15 cellular contexts compared by ENCODE assay signal in genomic region chr1:239616686-239617085, GRCh38.
A peak's percentile ranks its signal among the peaks of the same experiment; 100 is the strongest.
DNase-seq lines count a peak whose midpoint lies in the region; ATAC-seq, FAIRE-seq and TF ChIP-seq lines count a peak whose summit lies in the region.
"Had no signal": no experiment of that assay in that cellular context is flagged by ENCODE, and none has a peak within 500 bp of the region (broad histone marks: within the 10 kb centered on the region; RNA-seq: fewer than 3 reads in every experiment).

No MANE protein-coding gene starts in this region.

- H3K79me2 ChIP-seq in trophoblast cell (ENCODE audit: control insufficient read depth, insufficient read depth, low read length, poor library complexity), result no peaks in the 10 kb centered on the region

- no peak overlapping the region for H2BK120ac ChIP-seq in trophoblast cell (ENCODE audit: insufficient read depth, low read length, poor library complexity)

- no peak overlapping the region for H4K91ac ChIP-seq in trophoblast cell (ENCODE audit: low read depth, low read length)

- FAIRE-seq in HTR-8/SVneo (lab: Jason Lieb, UNC), result no peak

- no peak overlapping the region for H3K4ac ChIP-seq in trophoblast cell (ENCODE audit: low read depth, low read length)

- H2AFZ ChIP-seq in trophoblast cell (ENCODE audit: insufficient read depth, low read length, poor library complexity), result no peak overlapping the region

- no peaks in the 10 kb centered on the region for H3K79me1 ChIP-seq in trophoblast cell (ENCODE audit: low read length)

- H3K14ac ChIP-seq in trophoblast cell (ENCODE audit: low read length), result no peak overlapping the region

- ATAC-seq in RWPE2 (ENCODE audit: low read depth) (peak; percentile 50), GM18907 (IDR thresholded peaks at IDR 0.05; ENCODE audit: unreplicated experiment) (no peak)

- H3K4me1 ChIP-seq in RWPE2 (ENCODE audit: insufficient read depth, poor library complexity, severe bottlenecking) (no peaks in the 10 kb centered on the region), trophoblast cell (ENCODE audit: control insufficient read depth in 1 of 2, insufficient read depth in 2 of 2, low read length in 2 of 2) (no peaks in the 10 kb centered on the region)

- DNase-seq in EL (peak; percentile 30), HTR-8/SVneo (ENCODE audit: insufficient read length, low spot score) (peak; percentile 17), RWPE2 (ENCODE audit: low spot score) (no peak), trophoblast cell (peak; percentile 44 to 92), pons (ENCODE audit: low spot score) (no peak)
- DNase-seq in stimulated activated naive CD4-positive, alpha-beta T cell (lab: John Stamatoyannopoulos, UW), result no peak
- DNase-seq: CD4-positive, CD25-positive, alpha-beta regulatory T cell; KBM-7; NCI-H1105 treated with DMSO at 0.1 percent for 48 hours; NCI-H1694; NCI-H446 treated with DMSO at 0.1 percent for 48 hours; NCI-H526 treated with DMSO at 0.1 percent for 48 hours; RPMI8226; SIG-M5 had no signal

- H3K23ac ChIP-seq in trophoblast cell (ENCODE audit: low read length), result no peak overlapping the region

- no CpG with 5 or more reads among the region's 1 CpG for WGBS in trophoblast cell (ENCODE audit: extremely low coverage, insufficient coverage, insufficient read length)

- no peak overlapping the region for H4K8ac ChIP-seq in trophoblast cell (ENCODE audit: low read depth, low read length)

- no peak overlapping the region for H3K18ac ChIP-seq in trophoblast cell (ENCODE audit: low read length)

- no peak overlapping the region for H3K4me3 ChIP-seq in RWPE2 (ENCODE audit: severe bottlenecking)
- no peak overlapping the region for H3K4me3 ChIP-seq in trophoblast cell (ENCODE audit: low read depth, low read length)

- H3K9ac ChIP-seq in trophoblast cell (ENCODE audit: low read length), result no peak overlapping the region

- H3K27ac ChIP-seq in RWPE2 (ENCODE audit: poor library complexity, severe bottlenecking) (no peak overlapping the region), trophoblast cell (ENCODE audit: low read depth, low read length) (no peak overlapping the region)

- H3K36me3 ChIP-seq in RWPE2 (ENCODE audit: low read depth) (no peaks in the 10 kb centered on the region), trophoblast cell (ENCODE audit: control insufficient read depth in 1 of 2, insufficient read depth in 2 of 2, low read length in 2 of 2) (no peaks in the 10 kb centered on the region)

- TF ChIP-seq CTCF in RWPE2 (IDR thresholded peaks at IDR 0.05; ENCODE audit: poor library complexity, severe bottlenecking), result no peak

- no peaks in the 10 kb centered on the region for H3K9me3 ChIP-seq in RWPE2 (ENCODE audit: severe bottlenecking)
- H3K9me3 ChIP-seq in trophoblast cell (ENCODE audit: insufficient read depth, low read depth, low read length), result no peaks in the 10 kb centered on the region

- no peak overlapping the region for H2BK12ac ChIP-seq in trophoblast cell (ENCODE audit: low read length)

- H3K27me3 ChIP-seq in RWPE2 (ENCODE audit: insufficient read depth, poor library complexity, severe bottlenecking), result no peaks in the 10 kb centered on the region
- no peaks in the 10 kb centered on the region for H3K27me3 ChIP-seq in trophoblast cell (ENCODE audit: insufficient read depth, low read length)

- no peak overlapping the region for H2BK5ac ChIP-seq in trophoblast cell (ENCODE audit: low read depth, low read length, poor library complexity)

- H2AK5ac ChIP-seq in trophoblast cell (ENCODE audit: low read length), result no peak overlapping the region

- no peak overlapping the region for H3K4me2 ChIP-seq in trophoblast cell (ENCODE audit: low read length)

- no peak overlapping the region for H4K12ac ChIP-seq in trophoblast cell (ENCODE audit: low read depth, low read length)

Comparison
In these comparisons a context has a peak if more than half of its experiments do, and no peak if none do; other contexts are left out.
1. DNase-seq: peak in EL (single experiment), HTR-8/SVneo (single experiment) and trophoblast cell (2 of 2); none in RWPE2 (single experiment), stimulated activated naive CD4-positive, alpha-beta T cell (0 of 6) and pons (single experiment).